ENCODE assay signal across 17 cellular contexts in genomic region chr15:42182328-42182901, GRCh38. TPM values are rescaled to one million over a fixed set of nuclear protein-coding genes. Genes with fewer than 3 reads are reported as not detected.
"Had no signal": no experiment of that assay in that cellular context is flagged by ENCODE, and none has a peak within 500 bp of the region (broad histone marks: within the 10 kb centered on the region; RNA-seq: fewer than 3 reads in every experiment).

No MANE protein-coding gene starts in this region.

- H3K9me3 Mint-ChIP-seq: activated CD4-positive, alpha-beta memory T cell treated with anti-CD3 and anti-CD28 coated beads for 36 hours; activated T-helper 2 cell treated with anti-CD3 and anti-CD28 coated beads, Interferon-gamma antibody, Interleukin-2, Interleukin-4, amounts not matched to agents 10 μg/mL and 5 μg/mL and 100 μg/mL, durations not matched to agents 14 hours and 24 hours and 36 hours; immature natural killer cell; neural crest cell; T-cell had no signal

- H3K27ac Mint-ChIP-seq: activated CD4-positive, alpha-beta memory T cell treated with anti-CD3 and anti-CD28 coated beads for 36 hours; activated T-helper 2 cell treated with anti-CD3 and anti-CD28 coated beads, Interferon-gamma antibody, Interleukin-2, Interleukin-4, amounts not matched to agents 10 μg/mL and 5 μg/mL and 100 μg/mL, durations not matched to agents 14 hours and 24 hours and 36 hours; immature natural killer cell had no signal

- DNase-seq: activated CD4-positive, alpha-beta memory T cell treated with anti-CD3 and anti-CD28 coated beads for 36 hours; activated CD4-positive, CD25-positive, alpha-beta regulatory T cell treated with anti-CD3 and anti-CD28 coated beads, Interleukin-2, amount 50 U/mL, for 72 hours; activated CD8-positive, alpha-beta memory T cell treated with anti-CD3 and anti-CD28 coated beads, Interleukin-2, amount 50 U/mL, for 4 hours; aorta; cerebellar nuclear complex; immature natural killer cell; midbrain; T-cell; T-helper 9 cell had no signal

- ATAC-seq: sciatic nerve, T-cell had no signal

- H3K27me3 Mint-ChIP-seq: activated CD4-positive, alpha-beta memory T cell treated with anti-CD3 and anti-CD28 coated beads for 36 hours; T-cell had no signal

- H3K4me3 Mint-ChIP-seq: activated CD4-positive, alpha-beta memory T cell treated with anti-CD3 and anti-CD28 coated beads for 36 hours; immature natural killer cell; neural crest cell; T-cell had no signal

- H3K4me1 Mint-ChIP-seq: immature natural killer cell, neural crest cell, T-cell had no signal

RNA-seq across cellular contexts. Expression of gene PLA2G4F, which starts 26.0 kb away (rescaled TPM):
- total RNA-seq: activated CD4-positive, alpha-beta memory T cell treated with anti-CD3 and anti-CD28 coated beads for 36 hours; activated T-helper 2 cell treated with anti-CD3 and anti-CD28 coated beads, Interferon-gamma antibody, Interleukin-2, Interleukin-4, amounts not matched to agents 10 μg/mL and 5 μg/mL and 100 μg/mL, durations not matched to agents 14 hours and 24 hours and 36 hours; aorta; dermis microvascular lymphatic vessel endothelial cell; frontal cortex; myocyte; neural crest cell; osteocyte; pulmonary artery endothelial cell; sciatic nerve had no signal
